ENCODE assay signal across 9 cellular contexts in the genomic region with DNA sequence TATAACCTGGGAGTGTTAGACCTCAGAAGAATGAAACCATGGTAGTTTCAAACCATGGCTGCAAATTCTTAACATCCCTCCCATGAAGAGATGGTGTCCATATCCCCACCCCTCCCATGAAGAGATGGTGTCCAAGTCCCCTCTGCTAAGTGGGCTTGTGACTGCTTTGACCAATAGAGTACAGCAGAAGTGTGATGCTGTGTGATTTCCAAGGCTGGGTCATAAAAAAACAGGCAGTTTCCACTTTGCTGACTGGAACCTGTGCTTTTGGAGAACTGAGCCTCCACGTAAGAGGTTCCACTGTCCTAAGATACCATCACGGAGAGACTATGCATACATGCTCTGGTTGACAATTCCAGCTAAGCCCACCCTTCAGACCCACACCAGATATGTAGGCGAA.
"Had no signal": no experiment of that assay in that cellular context is flagged by ENCODE, and none has a peak within 500 bp of the region (broad histone marks: within the 10 kb centered on the region; RNA-seq: fewer than 3 reads in every experiment).

No MANE protein-coding gene starts in this region.

- ATAC-seq: GM23338, HCT116 had no signal

- H3K36me3 ChIP-seq: HAP-1 had no signal

- H3K9me3 Mint-ChIP-seq: HFFc6 had no signal

- H3K4me1 ChIP-seq: HAP-1 had no signal

- H3K9ac ChIP-seq: GM23248 had no signal

- H3K27ac ChIP-seq: GM23248 had no signal

- H3K27ac Mint-ChIP-seq: GM23338, H9, HFFc6 had no signal

- H3K4me3 Mint-ChIP-seq: GM23338, H9, HFFc6 had no signal

- H3K9me3 ChIP-seq: HAP-1 had no signal

- H3K4me3 ChIP-seq: GM23248, GM23338, HAP-1 had no signal

- DNase-seq: GM23248, GOT3, H7, H9, HCEC 1CT, HFFc6 had no signal
